1 cellular context compared by ENCODE assay signal in the genomic region with DNA sequence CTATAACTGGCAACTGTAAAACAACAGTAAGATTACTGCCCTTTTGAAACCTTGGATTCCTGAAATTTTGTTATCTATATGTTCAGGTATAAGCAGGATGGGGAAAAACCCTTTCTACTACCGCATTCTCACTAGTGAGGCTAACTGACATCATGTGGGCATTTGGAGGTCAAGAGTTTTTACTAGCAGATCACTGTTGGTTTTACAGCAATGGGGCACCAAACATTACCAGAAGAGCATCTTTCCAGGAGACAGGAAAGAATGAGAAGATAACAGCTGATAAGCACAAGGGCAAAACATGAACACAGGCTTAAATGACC.
TF ChIP-seq lines count a peak whose summit lies in the region.

No MANE protein-coding gene starts in this region.

TF ChIP-seq in GM12878, 131 proteins besides CTCF, POLR2A, EP300 and RAD21:
- TF ChIP-seq MYC (IDR thresholded peaks at IDR 0.05; ENCODE audit: insufficient read depth, insufficient read length, insufficient replicate concordance, low read length, severe bottlenecking), result no peak
- no peak for TF ChIP-seq TCF7 (IDR thresholded peaks at IDR 0.05; ENCODE audit: borderline replicate concordance)
- no peak for TF ChIP-seq CBX3 (IDR thresholded peaks at IDR 0.05; ENCODE audit: borderline replicate concordance, low read depth)
- no peak for TF ChIP-seq ZNF622 (IDR thresholded peaks at IDR 0.05)
- TF ChIP-seq GABPA (IDR thresholded peaks at IDR 0.05; ENCODE audit: low read depth), result no peak
- TF ChIP-seq LARP7 (IDR thresholded peaks at IDR 0.05), result no peak
- no peak for TF ChIP-seq HDAC6 (IDR thresholded peaks at IDR 0.05; ENCODE audit: unreplicated experiment)
- TF ChIP-seq, protein P1, sequence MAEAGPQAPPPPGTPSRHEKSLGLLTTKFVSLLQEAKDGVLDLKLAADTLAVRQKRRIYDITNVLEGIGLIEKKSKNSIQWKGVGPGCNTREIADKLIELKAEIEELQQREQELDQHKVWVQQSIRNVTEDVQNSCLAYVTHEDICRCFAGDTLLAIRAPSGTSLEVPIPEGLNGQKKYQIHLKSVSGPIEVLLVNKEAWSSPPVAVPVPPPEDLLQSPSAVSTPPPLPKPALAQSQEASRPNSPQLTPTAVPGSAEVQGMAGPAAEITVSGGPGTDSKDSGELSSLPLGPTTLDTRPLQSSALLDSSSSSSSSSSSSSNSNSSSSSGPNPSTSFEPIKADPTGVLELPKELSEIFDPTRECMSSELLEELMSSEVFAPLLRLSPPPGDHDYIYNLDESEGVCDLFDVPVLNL (IDR thresholded peaks at IDR 0.05; ENCODE audit: low read depth, low read length), result no peak
- no peak for TF ChIP-seq BRCA1 (IDR thresholded peaks at IDR 0.05; ENCODE audit: low read depth, low read length)
- TF ChIP-seq ZZZ3 (IDR thresholded peaks at IDR 0.05; ENCODE audit: control insufficient read depth, insufficient read length, low read depth), result no peak
- TF ChIP-seq NRF1 (conservative IDR thresholded peaks at IDR 0.05; ENCODE audit: low read depth, low read length), result no peak
